ENCODE assay signal across 34 cellular contexts in genomic region chr10:131553121-131553520, GRCh38.
"Had no signal": no experiment of that assay in that cellular context is flagged by ENCODE, and none has a peak within 500 bp of the region (broad histone marks: within the 10 kb centered on the region; RNA-seq: fewer than 3 reads in every experiment).

No MANE protein-coding gene starts in this region.

- H3K4me2 ChIP-seq: KMS-11, SK-N-SH had no signal

- H3K27me3 ChIP-seq: adrenal gland, body of pancreas, Peyer's patch, SJSA1 had no signal

- ATAC-seq: activated CD8-positive, alpha-beta T cell treated with anti-CD3 and anti-CD28 coated beads for 36 hours; activated naive CD4-positive, alpha-beta T cell treated with anti-CD3 and anti-CD28 coated beads, Interleukin-2, amount 50 U/mL, for 72 hours; activated T-cell treated with anti-CD3 and anti-CD28 coated beads, Interleukin-2, amount 50 U/mL, for 4 hours; body of pancreas; PC-3 had no signal

- H3K4me3 ChIP-seq: adrenal gland, body of pancreas, breast epithelium, Peyer's patch, SJSA1 had no signal

- H3K9me3 ChIP-seq: adrenal gland, body of pancreas, breast epithelium, Peyer's patch, SK-N-SH had no signal

- H3K36me3 ChIP-seq: adrenal gland, breast epithelium, Peyer's patch, SJSA1, WERI-Rb-1 had no signal

- H3K9ac ChIP-seq: KMS-11, SK-N-SH had no signal

- DNase-seq: activated CD4-positive, alpha-beta T cell treated with anti-CD3 and anti-CD28 coated beads for 1 hour; activated CD4-positive, alpha-beta T cell treated with anti-CD3 and anti-CD28 coated beads for 48 hours; activated CD4-positive, CD25-positive, alpha-beta regulatory T cell; activated CD8-positive, alpha-beta T cell treated with anti-CD3 and anti-CD28 coated beads for 36 hours; activated gamma-delta T cell treated with Interleukin-2 at 50 U/mL for 16 hours; activated naive CD4-positive, alpha-beta T cell treated with anti-CD3 and anti-CD28 coated beads for 36 hours; activated T-cell treated with anti-CD3 and anti-CD28 coated beads for 4 hours; activated T-cell treated with anti-CD3 and anti-CD28 coated beads, Interleukin-2, amount 50 U/mL, for 4 hours; adrenal gland; body of pancreas; MM.1S; NCI-H1092 treated with DMSO at 0.1 percent for 48 hours; NCI-H1417; NCI-H146; NCI-H187; NCI-H2081; NCI-H2171 treated with DMSO at 0.1 percent for 48 hours; NCI-H2227 treated with DMSO at 0.1 percent for 48 hours; NCI-H446 treated with DMSO at 0.1 percent for 48 hours; NCI-H524; NCI-H69; PC-3; Peyer's patch; RPMI8226; SHP77 treated with DMSO at 0.1 percent for 48 hours; SK-N-SH; T-helper 1 cell; T-helper 2 cell; T-helper 9 cell; WERI-Rb-1 had no signal

- H3K27ac ChIP-seq: adrenal gland, body of pancreas, breast epithelium, KMS-11, Peyer's patch, SJSA1, WERI-Rb-1 had no signal

- H3K4me1 ChIP-seq: adrenal gland, body of pancreas, breast epithelium, Peyer's patch, SJSA1 had no signal
